Comparison of ENCODE assay signal across 41 cellular contexts in the genomic region with DNA sequence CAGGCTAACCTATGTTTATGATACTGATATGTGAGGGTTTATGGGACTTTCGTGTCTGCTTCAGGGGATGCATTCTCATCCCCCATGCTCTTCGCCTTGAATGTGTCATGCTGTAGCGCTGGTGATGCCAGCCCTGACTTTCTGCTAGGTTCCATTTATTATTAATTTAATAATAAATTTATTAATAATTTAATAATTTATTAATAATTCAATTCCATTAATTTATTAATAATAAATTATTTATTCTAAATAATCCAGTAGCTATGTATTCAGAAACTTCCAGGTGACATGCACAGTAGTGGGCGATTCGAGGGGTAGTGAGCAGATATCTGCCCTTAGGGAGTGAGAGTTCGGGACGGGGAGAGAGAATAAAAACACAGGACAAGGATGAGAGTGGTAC. TPM values are rescaled to one million over a fixed set of nuclear protein-coding genes. Genes with fewer than 3 reads are reported as not detected.
"Had no signal": no experiment of that assay in that cellular context is flagged by ENCODE, and none has a peak within 500 bp of the region (broad histone marks: within the 10 kb centered on the region; RNA-seq: fewer than 3 reads in every experiment).

No MANE protein-coding gene starts in this region.

- H3K4me1 ChIP-seq: adrenal gland, ascending aorta, body of pancreas, breast epithelium had no signal

- H3K4me1 Mint-ChIP-seq: activated naive CD4-positive, alpha-beta T cell treated with anti-CD3 and anti-CD28 coated beads, Interleukin-2, amount 10 ng/mL, durations not matched to agents 7 days and 5 days; activated naive CD4-positive, alpha-beta T cell treated with anti-CD3 and anti-CD28 coated beads, Interleukin-2, amount 50 U/mL, for 24 hours; activated naive CD8-positive, alpha-beta T cell treated with anti-CD3 and anti-CD28 coated beads for 36 hours; activated naive CD8-positive, alpha-beta T cell treated with anti-CD3 and anti-CD28 coated beads, Interleukin-2, amount 10 ng/mL, durations not matched to agents 7 days and 5 days; activated naive CD8-positive, alpha-beta T cell treated with anti-CD3 and anti-CD28 coated beads, Interleukin-2, amount 50 U/mL, for 24 hours; activated T-helper 17 cell treated with anti-CD3 and anti-CD28 coated beads, Interleukin-2, amount 50 U/mL, for 72 hours; brain; central memory CD8-positive, alpha-beta T cell had no signal

- H3K27ac ChIP-seq: adrenal gland, ascending aorta, body of pancreas, brain microvascular endothelial cell, breast epithelium, cardiac muscle cell had no signal

- H3K27me3 Mint-ChIP-seq: activated naive CD4-positive, alpha-beta T cell treated with anti-CD3 and anti-CD28 coated beads, Interleukin-2, amount 10 ng/mL, durations not matched to agents 7 days and 5 days; activated naive CD8-positive, alpha-beta T cell treated with anti-CD3 and anti-CD28 coated beads for 36 hours; activated naive CD8-positive, alpha-beta T cell treated with anti-CD3 and anti-CD28 coated beads, Interleukin-2, amount 10 ng/mL, durations not matched to agents 7 days and 5 days; activated T-cell treated with anti-CD3 and anti-CD28 coated beads, Interleukin-2, amount 50 U/mL, for 24 hours; central memory CD8-positive, alpha-beta T cell had no signal

- H3K36me3 ChIP-seq: adrenal gland, ascending aorta, brain microvascular endothelial cell, breast epithelium, cardiac muscle cell had no signal

- DNase-seq: activated effector memory CD4-positive, alpha-beta T cell treated with anti-CD3 and anti-CD28 coated beads, Interleukin-2, amount 50 U/mL, for 16 hours; activated effector memory CD4-positive, alpha-beta T cell treated with Interleukin-2 at 50 U/mL for 16 hours; activated gamma-delta T cell; activated gamma-delta T cell treated with Interleukin-2 at 50 U/mL for 16 hours; activated naive CD4-positive, alpha-beta T cell; activated naive CD4-positive, alpha-beta T cell treated with anti-CD3 and anti-CD28 coated beads for 36 hours; activated naive CD4-positive, alpha-beta T cell treated with anti-CD3 and anti-CD28 coated beads, Interleukin-2, amount 10 ng/mL, durations not matched to agents 7 days and 5 days; activated naive CD4-positive, alpha-beta T cell treated with anti-CD3 and anti-CD28 coated beads, Interleukin-2, amount 50 U/mL, for 16 hours; activated naive CD4-positive, alpha-beta T cell treated with Interleukin-2 at 50 U/mL for 16 hours; activated naive CD8-positive, alpha-beta T cell treated with anti-CD3 and anti-CD28 coated beads for 36 hours; activated naive CD8-positive, alpha-beta T cell treated with anti-CD3 and anti-CD28 coated beads, Interleukin-2, amount 10 ng/mL, durations not matched to agents 7 days and 5 days; activated naive CD8-positive, alpha-beta T cell treated with anti-CD3 and anti-CD28 coated beads, Interleukin-2, amount 50 U/mL, for 24 hours; activated T-cell treated with anti-CD3 and anti-CD28 coated beads, Interleukin-2, amount 50 U/mL, for 1 hour; activated T-cell treated with anti-CD3 and anti-CD28 coated beads, Interleukin-2, amount 50 U/mL, for 24 hours; activated T-cell treated with anti-CD3 and anti-CD28 coated beads, Interleukin-2, amount 50 U/mL, for 4 hours; activated T-cell treated with anti-CD3 and anti-CD28 coated beads, Interleukin-2, amount 50 U/mL, for 48 hours; activated T-cell treated with anti-CD3 and anti-CD28 coated beads, Interleukin-2, amount 50 U/mL, for 72 hours; adrenal gland; amniotic stem cell; amygdala; anterior cingulate cortex; aorta; body of pancreas; brain microvascular endothelial cell; caudate nucleus; central memory CD4-positive, alpha-beta T cell; cerebellar nuclear complex had no signal

- ATAC-seq: activated naive CD4-positive, alpha-beta T cell treated with anti-CD3 and anti-CD28 coated beads, Interleukin-2, amount 50 U/mL, for 72 hours; activated naive CD8-positive, alpha-beta T cell treated with anti-CD3 and anti-CD28 coated beads, Interleukin-2, amount 50 U/mL, for 24 hours; activated T-cell treated with anti-CD3 and anti-CD28 coated beads, Interleukin-2, amount 50 U/mL, for 4 hours; activated T-cell treated with anti-CD3 and anti-CD28 coated beads, Interleukin-2, amount 50 U/mL, for 72 hours; activated T-helper 17 cell treated with anti-CD3 and anti-CD28 coated beads, Interleukin-2, amount 50 U/mL, for 72 hours; body of pancreas had no signal

- H3K9me3 ChIP-seq: adrenal gland, ascending aorta, body of pancreas, breast epithelium had no signal

- H3K36me3 Mint-ChIP-seq: activated naive CD4-positive, alpha-beta T cell treated with anti-CD3 and anti-CD28 coated beads, Interleukin-2, amount 10 ng/mL, durations not matched to agents 7 days and 5 days; activated naive CD4-positive, alpha-beta T cell treated with anti-CD3 and anti-CD28 coated beads, Interleukin-2, amount 50 U/mL, for 24 hours; activated naive CD4-positive, alpha-beta T cell treated with anti-CD3 and anti-CD28 coated beads, Interleukin-2, amount 50 U/mL, for 72 hours; activated naive CD8-positive, alpha-beta T cell; activated naive CD8-positive, alpha-beta T cell treated with anti-CD3 and anti-CD28 coated beads for 36 hours; activated naive CD8-positive, alpha-beta T cell treated with anti-CD3 and anti-CD28 coated beads, Interleukin-2, amount 10 ng/mL, durations not matched to agents 7 days and 5 days; brain had no signal

- H3K4me3 Mint-ChIP-seq: activated naive CD4-positive, alpha-beta T cell treated with anti-CD3 and anti-CD28 coated beads for 36 hours; activated naive CD4-positive, alpha-beta T cell treated with anti-CD3 and anti-CD28 coated beads, Interleukin-2, amount 10 ng/mL, durations not matched to agents 7 days and 5 days; activated naive CD4-positive, alpha-beta T cell treated with anti-CD3 and anti-CD28 coated beads, Interleukin-2, amount 50 U/mL, for 24 hours; activated naive CD8-positive, alpha-beta T cell; activated naive CD8-positive, alpha-beta T cell treated with anti-CD3 and anti-CD28 coated beads for 36 hours; activated naive CD8-positive, alpha-beta T cell treated with anti-CD3 and anti-CD28 coated beads, Interleukin-2, amount 10 ng/mL, durations not matched to agents 7 days and 5 days; activated naive CD8-positive, alpha-beta T cell treated with anti-CD3 and anti-CD28 coated beads, Interleukin-2, amount 50 U/mL, for 24 hours; activated T-cell treated with anti-CD3 and anti-CD28 coated beads, Interleukin-2, amount 50 U/mL, for 24 hours; activated T-cell treated with anti-CD3 and anti-CD28 coated beads, Interleukin-2, amount 50 U/mL, for 4 hours; activated T-cell treated with anti-CD3 and anti-CD28 coated beads, Interleukin-2, amount 50 U/mL, for 72 hours; activated T-helper 1 cell treated with anti-CD3 and anti-CD28 coated beads, Interleukin-12 subunit alpha, Interleukin-12 subunit beta, Interleukin-2, Interleukin-4 antibody, amounts not matched to agents 30 ng/mL and 10 ng/mL and 1 ng/mL, durations not matched to agents 14 hours and 24 hours and 36 hours; activated T-helper 17 cell treated with anti-CD3 and anti-CD28 coated beads, Interleukin-2, amount 50 U/mL, for 72 hours; brain; central memory CD8-positive, alpha-beta T cell had no signal

- H3K4me3 ChIP-seq: adrenal gland, ascending aorta, body of pancreas, breast epithelium, cardiac muscle cell had no signal

- H3K27ac Mint-ChIP-seq: activated naive CD4-positive, alpha-beta T cell treated with anti-CD3 and anti-CD28 coated beads for 36 hours; activated naive CD4-positive, alpha-beta T cell treated with anti-CD3 and anti-CD28 coated beads, Interleukin-2, amount 10 ng/mL, durations not matched to agents 7 days and 5 days; activated naive CD4-positive, alpha-beta T cell treated with anti-CD3 and anti-CD28 coated beads, Interleukin-2, amount 50 U/mL, for 24 hours; activated naive CD4-positive, alpha-beta T cell treated with anti-CD3 and anti-CD28 coated beads, Interleukin-2, amount 50 U/mL, for 72 hours; activated naive CD8-positive, alpha-beta T cell; activated naive CD8-positive, alpha-beta T cell treated with anti-CD3 and anti-CD28 coated beads for 36 hours; activated naive CD8-positive, alpha-beta T cell treated with anti-CD3 and anti-CD28 coated beads, Interleukin-2, amount 10 ng/mL, durations not matched to agents 7 days and 5 days; activated naive CD8-positive, alpha-beta T cell treated with anti-CD3 and anti-CD28 coated beads, Interleukin-2, amount 50 U/mL, for 24 hours; activated T-cell treated with anti-CD3 and anti-CD28 coated beads, Interleukin-2, amount 50 U/mL, for 24 hours; activated T-cell treated with anti-CD3 and anti-CD28 coated beads, Interleukin-2, amount 50 U/mL, for 72 hours; activated T-helper 1 cell treated with anti-CD3 and anti-CD28 coated beads, Interleukin-12 subunit alpha, Interleukin-12 subunit beta, Interleukin-2, Interleukin-4 antibody, amounts not matched to agents 30 ng/mL and 10 ng/mL and 1 ng/mL, durations not matched to agents 14 hours and 24 hours and 36 hours; activated T-helper 17 cell treated with anti-CD3 and anti-CD28 coated beads, Interleukin-2, amount 50 U/mL, for 72 hours; activated T-helper 2 cell treated with anti-CD3 and anti-CD28 coated beads, Interferon-gamma antibody, Interleukin-2, Interleukin-4, amounts not matched to agents 10 μg/mL and 5 μg/mL and 100 μg/mL, durations not matched to agents 14 hours and 24 hours and 36 hours; brain had no signal

- H3K27me3 ChIP-seq: adrenal gland, ascending aorta, body of pancreas, brain microvascular endothelial cell, cardiac muscle cell had no signal

- H3K9me3 Mint-ChIP-seq: activated naive CD8-positive, alpha-beta T cell treated with anti-CD3 and anti-CD28 coated beads for 36 hours; activated naive CD8-positive, alpha-beta T cell treated with anti-CD3 and anti-CD28 coated beads, Interleukin-2, amount 50 U/mL, for 24 hours; activated T-cell treated with anti-CD3 and anti-CD28 coated beads, Interleukin-2, amount 50 U/mL, for 4 hours; activated T-helper 1 cell treated with anti-CD3 and anti-CD28 coated beads, Interleukin-12 subunit alpha, Interleukin-12 subunit beta, Interleukin-2, Interleukin-4 antibody, amounts not matched to agents 30 ng/mL and 10 ng/mL and 1 ng/mL, durations not matched to agents 14 hours and 24 hours and 36 hours; activated T-helper 17 cell treated with anti-CD3 and anti-CD28 coated beads, Interleukin-2, amount 50 U/mL, for 72 hours; central memory CD8-positive, alpha-beta T cell had no signal

RNA-seq across cellular contexts. Expression of gene SHISA6, which starts 49.8 kb away (rescaled TPM):
- total RNA-seq: activated naive CD4-positive, alpha-beta T cell treated with anti-CD3 and anti-CD28 coated beads for 36 hours; activated naive CD4-positive, alpha-beta T cell treated with anti-CD3 and anti-CD28 coated beads, Interleukin-2, amount 50 U/mL, for 72 hours; activated naive CD8-positive, alpha-beta T cell treated with anti-CD3 and anti-CD28 coated beads for 36 hours; activated naive CD8-positive, alpha-beta T cell treated with anti-CD3 and anti-CD28 coated beads, Interleukin-2, amount 10 ng/mL, durations not matched to agents 7 days and 5 days; activated T-cell treated with anti-CD3 and anti-CD28 coated beads, Interleukin-2, amount 50 U/mL, for 4 hours; activated T-cell treated with anti-CD3 and anti-CD28 coated beads, Interleukin-2, amount 50 U/mL, for 72 hours; activated T-helper 1 cell treated with anti-CD3 and anti-CD28 coated beads, Interleukin-12 subunit alpha, Interleukin-12 subunit beta, Interleukin-2, Interleukin-4 antibody, amounts not matched to agents 30 ng/mL and 10 ng/mL and 1 ng/mL, durations not matched to agents 14 hours and 24 hours and 36 hours; activated T-helper 17 cell treated with anti-CD3 and anti-CD28 coated beads, Interleukin-2, amount 50 U/mL, for 72 hours; activated T-helper 2 cell treated with anti-CD3 and anti-CD28 coated beads, Interferon-gamma antibody, Interleukin-2, Interleukin-4, amounts not matched to agents 10 μg/mL and 5 μg/mL and 100 μg/mL, durations not matched to agents 14 hours and 24 hours and 36 hours; astrocyte; bronchial epithelial cell; chondrocyte had no signal
